ENCODE assay signal across 26 cellular contexts in the genomic region with DNA sequence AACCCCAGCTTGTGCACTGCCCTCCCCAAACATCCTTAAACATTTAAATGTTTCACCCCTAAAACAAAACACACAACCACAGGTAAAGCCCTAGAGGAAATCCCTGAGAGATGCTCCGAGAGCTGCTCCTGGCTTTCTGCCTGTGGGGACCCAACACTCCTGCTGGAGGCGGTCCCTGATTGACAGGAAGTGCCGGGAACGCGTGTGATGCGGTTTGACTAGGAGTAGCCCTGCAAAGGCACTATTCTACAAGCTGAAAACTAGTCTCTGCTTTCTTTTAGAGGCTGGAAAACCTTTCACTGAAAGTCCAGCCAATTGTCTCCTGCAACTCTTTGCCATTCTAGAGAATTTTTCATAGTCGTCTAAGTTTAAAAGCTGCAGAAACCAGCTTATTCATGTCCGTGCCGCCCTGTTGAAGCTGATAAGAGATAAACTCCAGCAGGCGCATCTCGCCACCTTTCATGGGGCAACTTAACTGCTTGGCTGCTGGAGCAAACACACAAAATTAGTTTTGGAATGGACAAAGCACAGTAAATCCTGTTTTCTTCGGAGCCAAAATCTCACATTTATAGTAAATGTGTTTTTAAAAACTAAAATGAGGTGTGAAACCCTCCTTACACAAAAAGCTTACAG. TPM values are rescaled to one million over a fixed set of nuclear protein-coding genes. Genes with fewer than 3 reads are reported as not detected.
DNase-seq lines count a peak whose midpoint lies in the region; ATAC-seq and TF ChIP-seq lines count a peak whose summit lies in the region.
"Had no signal": no experiment of that assay in that cellular context is flagged by ENCODE, and none has a peak within 500 bp of the region (broad histone marks: within the 10 kb centered on the region; RNA-seq: fewer than 3 reads in every experiment).

No MANE protein-coding gene starts in this region.

- no peaks in the 10 kb centered on the region for H3K9me3 Mint-ChIP-seq in mesothelial cell of epicardium
- H3K9me3 Mint-ChIP-seq: activated CD8-positive, alpha-beta T cell treated with anti-CD3 and anti-CD28 coated beads for 36 hours; activated naive CD4-positive, alpha-beta T cell treated with anti-CD3 and anti-CD28 coated beads, Interleukin-2, amount 50 U/mL, for 24 hours; activated T-cell treated with anti-CD3 and anti-CD28 coated beads, Interleukin-2, amount 50 U/mL, for 24 hours; effector memory CD8-positive, alpha-beta T cell had no signal

- H3K36me3 ChIP-seq in RWPE2 (ENCODE audit: low read depth): no peaks in the 10 kb centered on the region
- H3K36me3 ChIP-seq: MG63, transverse colon had no signal

- DNase-seq in NCI-H146 (lab: John Stamatoyannopoulos, UW) (peak; percentile 18), NCI-H146 treated with DMSO at 0.1 percent for 48 hours (lab: John Stamatoyannopoulos, UW; ENCODE audit: unreplicated experiment) (no peak), RWPE2 (ENCODE audit: low spot score) (no peak), iPS-NIHi11 (ENCODE audit: low spot score) (peak; percentile 58), retina (peak; percentile 64), HuH-7 (ENCODE audit: low spot score) (no peak), mesothelial cell of epicardium (ENCODE audit: low spot score in 2 of 2, unreplicated experiment in 2 of 2) (no peak)
- DNase-seq: activated CD8-positive, alpha-beta T cell treated with anti-CD3 and anti-CD28 coated beads for 36 hours; activated T-cell treated with anti-CD3 and anti-CD28 coated beads, Interleukin-2, amount 50 U/mL, for 24 hours; C1 segment of cervical spinal cord; effector memory CD8-positive, alpha-beta T cell; HCEC 1CT; IMR-90; MG63; NCI-H187; NCI-H446; Right ventricle myocardium superior; stimulated activated CD4-positive, alpha-beta T cell treated with anti-CD3 and anti-CD28 coated beads, Interleukin-2, amount 100 ng/mL, for 24 hours; stimulated activated naive CD8-positive, alpha-beta T cell treated with anti-CD3 and anti-CD28 coated beads, Interleukin-15, Interleukin-2, amounts not matched to agents 100 U/mL and 50 U/mL, for 24 hours; transverse colon had no signal

- H3K4me1 ChIP-seq in RWPE2 (ENCODE audit: insufficient read depth, poor library complexity, severe bottlenecking): no peaks in the 10 kb centered on the region

- H3K27me3 Mint-ChIP-seq in mesothelial cell of epicardium (ENCODE audit: low read depth): peaks cover 34% of the 10 kb centered on the region

- H3K4me3 ChIP-seq in RWPE2 (ENCODE audit: severe bottlenecking): no peak overlapping the region
- H3K4me3 ChIP-seq: lung, MG63, transverse colon had no signal

- H3K9me3 ChIP-seq in RWPE2 (ENCODE audit: severe bottlenecking): no peaks in the 10 kb centered on the region
- H3K9me3 ChIP-seq: MG63, transverse colon had no signal

- H3K27me3 ChIP-seq in RWPE2 (ENCODE audit: insufficient read depth, poor library complexity, severe bottlenecking): peaks cover 13% of the 10 kb centered on the region
- H3K27me3 ChIP-seq: MG63, transverse colon had no signal

- ATAC-seq in RWPE2 (ENCODE audit: low read depth) (peak; percentile 36; the same call in 1 of the 3 replicates), GM21423 (IDR thresholded peaks at IDR 0.05; ENCODE audit: unreplicated experiment) (no peak)
- ATAC-seq: activated CD8-positive, alpha-beta T cell treated with anti-CD3 and anti-CD28 coated beads for 36 hours; effector memory CD8-positive, alpha-beta T cell; stimulated activated naive CD8-positive, alpha-beta T cell treated with anti-CD3 and anti-CD28 coated beads, Interleukin-15, Interleukin-2, amounts not matched to agents 100 U/mL and 50 U/mL, for 24 hours had no signal

- no peak overlapping the region for H3K27ac Mint-ChIP-seq in mesothelial cell of epicardium
- H3K27ac Mint-ChIP-seq: activated CD8-positive, alpha-beta T cell treated with anti-CD3 and anti-CD28 coated beads for 36 hours; activated naive CD4-positive, alpha-beta T cell treated with anti-CD3 and anti-CD28 coated beads, Interleukin-2, amount 50 U/mL, for 24 hours; activated T-cell treated with anti-CD3 and anti-CD28 coated beads, Interleukin-2, amount 50 U/mL, for 24 hours; effector memory CD8-positive, alpha-beta T cell had no signal

- no peak overlapping the region for H3K27ac ChIP-seq in RWPE2 (ENCODE audit: poor library complexity, severe bottlenecking)

- no peaks in the 10 kb centered on the region for H3K36me3 Mint-ChIP-seq in mesothelial cell of epicardium
- H3K36me3 Mint-ChIP-seq: activated naive CD4-positive, alpha-beta T cell treated with anti-CD3 and anti-CD28 coated beads, Interleukin-2, amount 50 U/mL, for 24 hours had no signal

- TF ChIP-seq CTCF in RWPE2 (IDR thresholded peaks at IDR 0.05; ENCODE audit: poor library complexity, severe bottlenecking): no peak
- no peak for TF ChIP-seq CTCF in mesothelial cell of epicardium (IDR thresholded peaks at IDR 0.05; ENCODE audit: unreplicated experiment)

- no peak overlapping the region for H3K4me3 Mint-ChIP-seq in mesothelial cell of epicardium
- H3K4me3 Mint-ChIP-seq: activated CD8-positive, alpha-beta T cell treated with anti-CD3 and anti-CD28 coated beads for 36 hours; activated naive CD4-positive, alpha-beta T cell treated with anti-CD3 and anti-CD28 coated beads, Interleukin-2, amount 50 U/mL, for 24 hours; activated T-cell treated with anti-CD3 and anti-CD28 coated beads, Interleukin-2, amount 50 U/mL, for 24 hours; effector memory CD8-positive, alpha-beta T cell had no signal

- peaks cover 18% of the 10 kb centered on the region for H3K4me1 Mint-ChIP-seq in mesothelial cell of epicardium
- H3K4me1 Mint-ChIP-seq: activated naive CD4-positive, alpha-beta T cell treated with anti-CD3 and anti-CD28 coated beads, Interleukin-2, amount 50 U/mL, for 24 hours had no signal

RNA-seq across cellular contexts. Expression of a gene that starts 47.1 kb away (rescaled TPM):
- 7.3 to 8.0 TPM (median 7.4 TPM) in 3 replicates for total RNA-seq in mesothelial cell of epicardium
- total RNA-seq: A172; activated CD8-positive, alpha-beta T cell treated with anti-CD3 and anti-CD28 coated beads for 36 hours; fibroblast of lung; IMR-90; myocyte had no signal

Comparison
In these comparisons a context has a peak if more than half of its experiments do, and no peak if none do; other contexts are left out.
1. DNase-seq: peak in NCI-H146 (single experiment), iPS-NIHi11 (single experiment) and retina (single experiment); none in NCI-H146 treated with DMSO at 0.1 percent for 48 hours (single experiment), RWPE2 (single experiment), HuH-7 (single experiment) and mesothelial cell of epicardium (0 of 2).